In genomic region chr7:158260567-158261361, GRCh38 we compare ENCODE assay signal across 1 cellular context.
TF ChIP-seq lines count a peak whose summit lies in the region.

No MANE protein-coding gene starts in this region.

TF ChIP-seq in HepG2, 621 proteins besides CTCF, POLR2A, EP300 and RAD21:
- TF ChIP-seq BORCS8-MEF2B (CRISPR knock-in tag; IDR thresholded peaks at IDR 0.05) (no peak), MTF2 (CRISPR knock-in tag; IDR thresholded peaks at IDR 0.05; ENCODE audit: borderline replicate concordance) (no peak), ZNF576 (CRISPR knock-in tag; IDR thresholded peaks at IDR 0.05) (no peak), KLF15 (CRISPR knock-in tag; IDR thresholded peaks at IDR 0.05; ENCODE audit: borderline replicate concordance) (no peak), FOXC1 (CRISPR knock-in tag; IDR thresholded peaks at IDR 0.05; ENCODE audit: borderline replicate concordance) (no peak), DNMT1 (CRISPR knock-in tag; IDR thresholded peaks at IDR 0.05) (no peak), TFAP4 (IDR thresholded peaks at IDR 0.05; ENCODE audit: borderline replicate concordance, low read depth) (no peak), PAWR (CRISPR knock-in tag; IDR thresholded peaks at IDR 0.05; ENCODE audit: borderline replicate concordance) (no peak), ZNF101 (CRISPR knock-in tag; IDR thresholded peaks at IDR 0.05; ENCODE audit: borderline replicate concordance, low read depth) (no peak), ARID2 (CRISPR knock-in tag; IDR thresholded peaks at IDR 0.05; ENCODE audit: borderline replicate concordance) (no peak), RXRA (CRISPR knock-in tag; IDR thresholded peaks at IDR 0.05) (no peak), HMGA1 (CRISPR knock-in tag; conservative IDR thresholded peaks at IDR 0.05) (no peak), NFATC3 (CRISPR knock-in tag; IDR thresholded peaks at IDR 0.05) (no peak), CC2D1A (CRISPR knock-in tag; IDR thresholded peaks at IDR 0.05) (no peak), ZNF652 (CRISPR knock-in tag; IDR thresholded peaks at IDR 0.05; ENCODE audit: borderline replicate concordance, low read depth) (no peak), FIP1L1 (IDR thresholded peaks at IDR 0.05; ENCODE audit: borderline replicate concordance, insufficient read depth, low read depth, low read length) (no peak), ZNF124 (CRISPR knock-in tag; IDR thresholded peaks at IDR 0.05) (no peak), TSC22D2 (CRISPR knock-in tag; IDR thresholded peaks at IDR 0.05; ENCODE audit: borderline replicate concordance) (no peak), ATF3 (CRISPR knock-in tag; IDR thresholded peaks at IDR 0.05) (no peak), RAD51 (IDR thresholded peaks at IDR 0.05; ENCODE audit: borderline replicate concordance) (no peak)
